In the genomic region with DNA sequence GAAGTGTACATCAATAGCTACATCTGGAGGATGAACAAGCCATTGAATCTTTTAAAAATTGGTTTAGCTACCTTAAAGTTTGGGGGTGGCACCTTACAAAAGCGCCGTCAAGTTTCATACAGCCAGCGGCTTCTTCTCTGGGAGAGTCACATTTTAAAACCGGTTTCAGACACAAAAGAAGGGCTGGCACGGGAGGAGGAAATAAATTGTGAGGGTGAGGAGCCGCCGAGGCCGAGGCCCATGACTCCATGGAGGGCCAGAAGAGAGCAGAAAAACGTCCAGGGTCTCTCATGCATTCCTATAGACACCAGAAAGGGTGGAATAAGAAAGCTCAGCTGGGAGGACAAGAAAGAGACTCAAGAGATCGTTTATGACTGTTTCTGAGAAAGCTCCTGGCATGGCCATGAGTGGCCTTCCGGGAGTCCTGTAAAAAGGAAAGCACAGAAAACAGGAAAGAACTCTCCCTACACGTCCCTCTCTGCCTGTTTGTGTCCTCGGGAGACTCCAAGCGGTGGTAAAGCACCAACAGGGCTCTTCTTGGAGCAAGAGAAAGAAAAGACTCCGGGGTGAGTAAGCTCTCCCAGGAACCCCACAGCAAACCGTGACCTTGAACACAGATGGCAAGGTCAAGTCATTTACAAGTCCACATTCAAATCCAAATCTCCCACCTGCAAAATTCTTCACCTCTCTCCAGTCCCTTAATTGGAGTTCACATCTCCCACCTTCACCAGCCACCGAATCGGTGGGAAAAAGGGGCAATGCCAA, we compare ENCODE assay signal across 1 cellular context.
A peak's percentile ranks its signal among the peaks of the same experiment; 100 is the strongest.
TF ChIP-seq lines count a peak whose summit lies in the region.

No MANE protein-coding gene starts in this region.

TF ChIP-seq in HepG2, 621 proteins besides CTCF, POLR2A, EP300 and RAD21 (continues in another document):
- TF ChIP-seq SMYD3 (CRISPR knock-in tag; IDR thresholded peaks at IDR 0.05) (0 out of 2 replicates have a peak, but pooled peaks have one; percentile 23), U2AF2 (IDR thresholded peaks at IDR 0.05; ENCODE audit: low read depth, low read length) (no peak), MIER2 (CRISPR knock-in tag; IDR thresholded peaks at IDR 0.05) (no peak), E2F5 (CRISPR knock-in tag; conservative IDR thresholded peaks at IDR 0.05) (no peak), MBNL3 (CRISPR knock-in tag; conservative IDR thresholded peaks at IDR 0.05) (no peak), KLF13 (CRISPR knock-in tag; IDR thresholded peaks at IDR 0.05) (no peak), MIXL1 (CRISPR knock-in tag; IDR thresholded peaks at IDR 0.05) (0 out of 2 replicates have a peak, but pooled peaks have one; percentile 16), RBFOX2 (IDR thresholded peaks at IDR 0.05; ENCODE audit: low read depth, low read length) (0 out of 2 replicates have a peak, but pooled peaks have one; percentile 4), ZNF501 (CRISPR knock-in tag; IDR thresholded peaks at IDR 0.05) (peak; percentile 52), GABPA (IDR thresholded peaks at IDR 0.05; ENCODE audit: low read depth, low read length) (no peak), GABPA (CRISPR knock-in tag; IDR thresholded peaks at IDR 0.05; ENCODE audit: low read depth) (0 out of 2 replicates have a peak, but pooled peaks have one; percentile 24), ZNF317 (CRISPR knock-in tag; IDR thresholded peaks at IDR 0.05) (0 out of 2 replicates have a peak, but pooled peaks have one; percentile 49), TEAD3 (CRISPR knock-in tag; optimal IDR thresholded peaks at IDR 0.05; ENCODE audit: borderline replicate concordance) (no peak), SNAPC5 (CRISPR knock-in tag; IDR thresholded peaks at IDR 0.05; ENCODE audit: borderline replicate concordance) (no peak), PCBP2 (optimal IDR thresholded peaks at IDR 0.05; ENCODE audit: low read depth, low read length, poor library complexity, severe bottlenecking) (no peak), ZNF570 (CRISPR knock-in tag; IDR thresholded peaks at IDR 0.05; ENCODE audit: borderline replicate concordance) (no peak), ZNF776 (CRISPR knock-in tag; IDR thresholded peaks at IDR 0.05) (no peak), SMC3 (IDR thresholded peaks at IDR 0.05; ENCODE audit: low read length) (peak; percentile 72), ZNF362 (CRISPR knock-in tag; IDR thresholded peaks at IDR 0.05; ENCODE audit: borderline replicate concordance) (no peak), ARHGAP35 (CRISPR knock-in tag; IDR thresholded peaks at IDR 0.05; ENCODE audit: borderline replicate concordance) (no peak), ZMYM3 (CRISPR knock-in tag; IDR thresholded peaks at IDR 0.05) (no peak), ZNF24 (IDR thresholded peaks at IDR 0.05) (no peak), ZFY (CRISPR knock-in tag; IDR thresholded peaks at IDR 0.05) (peak; percentile 28; the same call in 1 of the 2 replicates), PHF20 (CRISPR knock-in tag; IDR thresholded peaks at IDR 0.05) (no peak), ZNF605 (CRISPR knock-in tag; IDR thresholded peaks at IDR 0.05) (0 out of 2 replicates have a peak, but pooled peaks have one; percentile 1), ZNF264 (CRISPR knock-in tag; IDR thresholded peaks at IDR 0.05) (no peak), ZMAT3 (CRISPR knock-in tag; conservative IDR thresholded peaks at IDR 0.05) (0 out of 2 replicates have a peak, but pooled peaks have one; percentile 17), EED (CRISPR knock-in tag; IDR thresholded peaks at IDR 0.05) (no peak), ELF3 (CRISPR knock-in tag; IDR thresholded peaks at IDR 0.05) (peak; percentile 81), POLR2AphosphoS5 (IDR thresholded peaks at IDR 0.05; ENCODE audit: low read depth, low read length) (peak; percentile 43; the same call in 1 of the 2 replicates), ISX (CRISPR knock-in tag; conservative IDR thresholded peaks at IDR 0.05) (no peak), ZNF639 (CRISPR knock-in tag; conservative IDR thresholded peaks at IDR 0.05) (no peak), MNT (IDR thresholded peaks at IDR 0.05) (no peak), KMT2B (CRISPR knock-in tag; IDR thresholded peaks at IDR 0.05) (0 out of 2 replicates have a peak, but pooled peaks have one; percentile 10), ZNF34 (CRISPR knock-in tag; IDR thresholded peaks at IDR 0.05; ENCODE audit: borderline replicate concordance) (no peak), ETV5 (CRISPR knock-in tag; IDR thresholded peaks at IDR 0.05; ENCODE audit: borderline replicate concordance) (peak; percentile 55; the same call in 1 of the 2 replicates), STAG1 (CRISPR knock-in tag; IDR thresholded peaks at IDR 0.05) (peak; percentile 74), ZFX (CRISPR knock-in tag; IDR thresholded peaks at IDR 0.05; ENCODE audit: low read depth) (peak; percentile 38), MAZ (IDR thresholded peaks at IDR 0.05; ENCODE audit: borderline replicate concordance, low read depth, low read length) (no peak), MAZ (CRISPR knock-in tag; IDR thresholded peaks at IDR 0.05; ENCODE audit: low read depth) (no peak), ZNF260 (CRISPR knock-in tag; IDR thresholded peaks at IDR 0.05; ENCODE audit: borderline replicate concordance, low read depth) (no peak), NFE2L1 (CRISPR knock-in tag; IDR thresholded peaks at IDR 0.05; ENCODE audit: borderline replicate concordance) (no peak), JARID2 (CRISPR knock-in tag; IDR thresholded peaks at IDR 0.05; ENCODE audit: insufficient replicate concordance) (no peak), ZNF768 (CRISPR knock-in tag; IDR thresholded peaks at IDR 0.05) (no peak), ZNF431 (CRISPR knock-in tag; IDR thresholded peaks at IDR 0.05; ENCODE audit: borderline replicate concordance, low read depth) (no peak)
- TF ChIP-seq, protein P1, sequence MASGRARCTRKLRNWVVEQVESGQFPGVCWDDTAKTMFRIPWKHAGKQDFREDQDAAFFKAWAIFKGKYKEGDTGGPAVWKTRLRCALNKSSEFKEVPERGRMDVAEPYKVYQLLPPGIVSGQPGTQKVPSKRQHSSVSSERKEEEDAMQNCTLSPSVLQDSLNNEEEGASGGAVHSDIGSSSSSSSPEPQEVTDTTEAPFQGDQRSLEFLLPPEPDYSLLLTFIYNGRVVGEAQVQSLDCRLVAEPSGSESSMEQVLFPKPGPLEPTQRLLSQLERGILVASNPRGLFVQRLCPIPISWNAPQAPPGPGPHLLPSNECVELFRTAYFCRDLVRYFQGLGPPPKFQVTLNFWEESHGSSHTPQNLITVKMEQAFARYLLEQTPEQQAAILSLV (CRISPR knock-in tag; IDR thresholded peaks at IDR 0.05; ENCODE audit: borderline replicate concordance) = no peak
- TF ChIP-seq, protein P2, sequence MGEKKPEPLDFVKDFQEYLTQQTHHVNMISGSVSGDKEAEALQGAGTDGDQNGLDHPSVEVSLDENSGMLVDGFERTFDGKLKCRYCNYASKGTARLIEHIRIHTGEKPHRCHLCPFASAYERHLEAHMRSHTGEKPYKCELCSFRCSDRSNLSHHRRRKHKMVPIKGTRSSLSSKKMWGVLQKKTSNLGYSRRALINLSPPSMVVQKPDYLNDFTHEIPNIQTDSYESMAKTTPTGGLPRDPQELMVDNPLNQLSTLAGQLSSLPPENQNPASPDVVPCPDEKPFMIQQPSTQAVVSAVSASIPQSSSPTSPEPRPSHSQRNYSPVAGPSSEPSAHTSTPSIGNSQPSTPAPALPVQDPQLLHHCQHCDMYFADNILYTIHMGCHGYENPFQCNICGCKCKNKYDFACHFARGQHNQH (CRISPR knock-in tag; IDR thresholded peaks at IDR 0.05) = 0 out of 2 replicates have a peak, but pooled peaks have one; percentile 3
- TF ChIP-seq, protein P3, sequence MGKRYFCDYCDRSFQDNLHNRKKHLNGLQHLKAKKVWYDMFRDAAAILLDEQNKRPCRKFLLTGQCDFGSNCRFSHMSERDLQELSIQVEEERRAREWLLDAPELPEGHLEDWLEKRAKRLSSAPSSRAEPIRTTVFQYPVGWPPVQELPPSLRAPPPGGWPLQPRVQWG (CRISPR knock-in tag; IDR thresholded peaks at IDR 0.05; ENCODE audit: borderline replicate concordance, low read depth) = no peak
- TF ChIP-seq, protein P4, sequence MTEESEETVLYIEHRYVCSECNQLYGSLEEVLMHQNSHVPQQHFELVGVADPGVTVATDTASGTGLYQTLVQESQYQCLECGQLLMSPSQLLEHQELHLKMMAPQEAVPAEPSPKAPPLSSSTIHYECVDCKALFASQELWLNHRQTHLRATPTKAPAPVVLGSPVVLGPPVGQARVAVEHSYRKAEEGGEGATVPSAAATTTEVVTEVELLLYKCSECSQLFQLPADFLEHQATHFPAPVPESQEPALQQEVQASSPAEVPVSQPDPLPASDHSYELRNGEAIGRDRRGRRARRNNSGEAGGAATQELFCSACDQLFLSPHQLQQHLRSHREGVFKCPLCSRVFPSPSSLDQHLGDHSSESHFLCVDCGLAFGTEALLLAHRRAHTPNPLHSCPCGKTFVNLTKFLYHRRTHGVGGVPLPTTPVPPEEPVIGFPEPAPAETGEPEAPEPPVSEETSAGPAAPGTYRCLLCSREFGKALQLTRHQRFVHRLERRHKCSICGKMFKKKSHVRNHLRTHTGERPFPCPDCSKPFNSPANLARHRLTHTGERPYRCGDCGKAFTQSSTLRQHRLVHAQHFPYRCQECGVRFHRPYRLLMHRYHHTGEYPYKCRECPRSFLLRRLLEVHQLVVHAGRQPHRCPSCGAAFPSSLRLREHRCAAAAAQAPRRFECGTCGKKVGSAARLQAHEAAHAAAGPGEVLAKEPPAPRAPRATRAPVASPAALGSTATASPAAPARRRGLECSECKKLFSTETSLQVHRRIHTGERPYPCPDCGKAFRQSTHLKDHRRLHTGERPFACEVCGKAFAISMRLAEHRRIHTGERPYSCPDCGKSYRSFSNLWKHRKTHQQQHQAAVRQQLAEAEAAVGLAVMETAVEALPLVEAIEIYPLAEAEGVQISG (CRISPR knock-in tag; IDR thresholded peaks at IDR 0.05) = peak; percentile 40; the same call in 1 of the 2 replicates
- TF ChIP-seq, protein P5, sequence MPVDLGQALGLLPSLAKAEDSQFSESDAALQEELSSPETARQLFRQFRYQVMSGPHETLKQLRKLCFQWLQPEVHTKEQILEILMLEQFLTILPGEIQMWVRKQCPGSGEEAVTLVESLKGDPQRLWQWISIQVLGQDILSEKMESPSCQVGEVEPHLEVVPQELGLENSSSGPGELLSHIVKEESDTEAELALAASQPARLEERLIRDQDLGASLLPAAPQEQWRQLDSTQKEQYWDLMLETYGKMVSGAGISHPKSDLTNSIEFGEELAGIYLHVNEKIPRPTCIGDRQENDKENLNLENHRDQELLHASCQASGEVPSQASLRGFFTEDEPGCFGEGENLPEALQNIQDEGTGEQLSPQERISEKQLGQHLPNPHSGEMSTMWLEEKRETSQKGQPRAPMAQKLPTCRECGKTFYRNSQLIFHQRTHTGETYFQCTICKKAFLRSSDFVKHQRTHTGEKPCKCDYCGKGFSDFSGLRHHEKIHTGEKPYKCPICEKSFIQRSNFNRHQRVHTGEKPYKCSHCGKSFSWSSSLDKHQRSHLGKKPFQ (CRISPR knock-in tag; IDR thresholded peaks at IDR 0.05; ENCODE audit: insufficient replicate concordance) = no peak
- TF ChIP-seq, protein P6, sequence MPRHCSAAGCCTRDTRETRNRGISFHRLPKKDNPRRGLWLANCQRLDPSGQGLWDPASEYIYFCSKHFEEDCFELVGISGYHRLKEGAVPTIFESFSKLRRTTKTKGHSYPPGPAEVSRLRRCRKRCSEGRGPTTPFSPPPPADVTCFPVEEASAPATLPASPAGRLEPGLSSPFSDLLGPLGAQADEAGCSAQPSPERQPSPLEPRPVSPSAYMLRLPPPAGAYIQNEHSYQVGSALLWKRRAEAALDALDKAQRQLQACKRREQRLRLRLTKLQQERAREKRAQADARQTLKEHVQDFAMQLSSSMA (CRISPR knock-in tag; IDR thresholded peaks at IDR 0.05) = 0 out of 2 replicates have a peak, but pooled peaks have one; percentile 34
- TF ChIP-seq, protein P7, sequence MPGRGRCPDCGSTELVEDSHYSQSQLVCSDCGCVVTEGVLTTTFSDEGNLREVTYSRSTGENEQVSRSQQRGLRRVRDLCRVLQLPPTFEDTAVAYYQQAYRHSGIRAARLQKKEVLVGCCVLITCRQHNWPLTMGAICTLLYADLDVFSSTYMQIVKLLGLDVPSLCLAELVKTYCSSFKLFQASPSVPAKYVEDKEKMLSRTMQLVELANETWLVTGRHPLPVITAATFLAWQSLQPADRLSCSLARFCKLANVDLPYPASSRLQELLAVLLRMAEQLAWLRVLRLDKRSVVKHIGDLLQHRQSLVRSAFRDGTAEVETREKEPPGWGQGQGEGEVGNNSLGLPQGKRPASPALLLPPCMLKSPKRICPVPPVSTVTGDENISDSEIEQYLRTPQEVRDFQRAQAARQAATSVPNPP (CRISPR knock-in tag; IDR thresholded peaks at IDR 0.05) = no peak
